17 cellular contexts compared by ENCODE assay signal in the genomic region with DNA sequence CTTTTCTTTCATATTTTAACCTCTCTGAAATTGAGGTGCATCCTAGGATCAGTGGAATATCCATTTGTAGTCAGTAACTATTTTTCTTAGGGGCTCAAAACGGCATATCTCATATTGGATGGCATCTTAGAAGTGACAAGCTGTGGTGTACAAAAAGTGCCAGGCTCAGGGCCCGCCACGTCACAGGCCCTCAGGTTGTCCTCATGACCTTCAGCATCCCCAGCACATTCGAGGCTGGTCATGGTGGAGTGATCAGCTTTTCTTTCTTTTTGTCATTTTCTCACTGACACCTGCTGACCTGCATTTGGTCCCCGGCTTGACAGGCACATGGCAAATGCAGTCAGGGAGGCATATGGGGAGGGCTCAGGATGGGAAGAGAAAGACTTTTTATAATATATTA. TPM values are rescaled to one million over a fixed set of nuclear protein-coding genes. Genes with fewer than 3 reads are reported as not detected.
DNase-seq lines count a peak whose midpoint lies in the region; ATAC-seq, FAIRE-seq and TF ChIP-seq lines count a peak whose summit lies in the region.
"Had no signal": no experiment of that assay in that cellular context is flagged by ENCODE, and none has a peak within 500 bp of the region (broad histone marks: within the 10 kb centered on the region; RNA-seq: fewer than 3 reads in every experiment).

No MANE protein-coding gene starts in this region.

- POLR2A ChIA-PET in H1 (lab: Charles Lee; ENCODE audit: partially characterized antibody), result interaction anchor here (0.6 to 2.6 kb wide), 8 partner anchors 8 to 38 kb away, joined by 3 to 10 read pairs (median 4); a partner anchor contains a TSS

- H3K27me3 ChIP-seq in H1 (replicated peaks in 1 of 4; ENCODE audit: control insufficient read depth in 3 of 4, extremely low read depth in 1 of 4, insufficient read depth in 3 of 4, low read length in 3 of 4) (peaks cover 0 to 6% (median 2%) of the 10 kb centered on the region in 4 experiments; a peak in 4 of 7 replicates), thoracic aorta (replicated peaks; ENCODE audit: insufficient read depth) (no peaks in the 10 kb centered on the region)

- H3K9me3 ChIP-seq in H1 (ENCODE audit: insufficient read depth in 2 of 2, low read depth in 1 of 2, low read length in 1 of 2) (no peaks in the 10 kb centered on the region), thoracic aorta (no peaks in the 10 kb centered on the region)

- peak; percentile 26 for DNase-seq in DMS53 (lab: John Stamatoyannopoulos, UW)
- DNase-seq in DMS53 treated with DMSO at 0.1 percent for 48 hours (lab: John Stamatoyannopoulos, UW; ENCODE audit: unreplicated experiment), result no peak
- DNase-seq in NB4 (ENCODE audit: low read depth), result peak; percentile 0
- no peak for DNase-seq in H1 (ENCODE audit: low read depth in 1 of 2, low spot score in 2 of 2)
- DNase-seq in thoracic aorta (ENCODE audit: low spot score), result no peak
- no peak for DNase-seq in DMS79 treated with DMSO at 0.1 percent for 48 hours (lab: John Stamatoyannopoulos, UW)
- DNase-seq in NCI-H2227 treated with DMSO at 0.1 percent for 48 hours (lab: John Stamatoyannopoulos, UW), result no peak
- DNase-seq in NCI-H187 treated with DMSO at 0.1 percent for 48 hours (lab: John Stamatoyannopoulos, UW), result no peak
- DNase-seq: DMS153, IMR-90, SIG-M5 had no signal

- H4K8ac ChIP-seq in H1 (ENCODE audit: extremely low read depth, insufficient read depth, low read length), result no peak overlapping the region

- FAIRE-seq in H1 (lab: Jason Lieb, UNC), result no peak
- FAIRE-seq: GM12878 had no signal

- H2BK12ac ChIP-seq in H1 (ENCODE audit: low read depth, low read length), result 0 out of 2 replicates have a peak overlapping the region, but pooled peaks have one; percentile 39

- no peak overlapping the region for H2AK5ac ChIP-seq in H1 (ENCODE audit: low read depth, low read length)

- H3K36me3 ChIP-seq in H1 (ENCODE audit: control insufficient read depth in 2 of 4, insufficient read depth in 4 of 4, low read length in 3 of 4) (no peaks in the 10 kb centered on the region), thoracic aorta (no peaks in the 10 kb centered on the region)
- H3K36me3 ChIP-seq: HAP-1 had no signal

- TF ChIP-seq EP300 in H1 (IDR thresholded peaks at IDR 0.05; ENCODE audit: borderline replicate concordance in 1 of 2, low read depth in 2 of 2, low read length in 2 of 2), result no peak

- no peak overlapping the region for H3K27ac ChIP-seq in H1 (ENCODE audit: low read depth, low read length)
- peak overlapping the region; percentile 83 to 85 for H3K27ac ChIP-seq in thoracic aorta
- H3K27ac ChIP-seq: 22Rv1, C4-2B had no signal

- TF ChIP-seq CTCF in NB4 (IDR thresholded peaks at IDR 0.05; ENCODE audit: low read depth, low read length) (no peak), H1 (IDR thresholded peaks at IDR 0.05; ENCODE audit: control extremely low read depth in 1 of 3, insufficient read depth in 1 of 3, low read depth in 1 of 3, low read length in 3 of 3) (no peak), thoracic aorta (IDR thresholded peaks at IDR 0.05) (no peak)

- no peak overlapping the region for H2BK120ac ChIP-seq in H1 (replicated peaks; ENCODE audit: low read depth, low read length)

- no peak overlapping the region for H2BK20ac ChIP-seq in H1 (ENCODE audit: low read length)

- 84% methylated on average over 5 of the region's 5 CpGs; no CpG with 5 or more reads in 1 of the 2 experiments for WGBS in H1 (ENCODE audit: extremely low coverage in 1 of 2, insufficient coverage in 1 of 2, insufficient read length in 1 of 2, insufficient replicate concordance in 2 of 2, low coverage in 1 of 2, low lambda C conversion rate in 2 of 2, missing lambda C conversion rate in 1 of 2), 2 experiments

- H3K23me2 ChIP-seq in H1 (ENCODE audit: low read depth, low read length), result no peaks in the 10 kb centered on the region

- H3K9ac ChIP-seq in H1 (replicated peaks in 1 of 4; ENCODE audit: extremely low read depth in 1 of 4, low read depth in 3 of 4, low read length in 3 of 4), result no peak overlapping the region

- H3K4me1 ChIP-seq in H1 (replicated peaks in 1 of 4; ENCODE audit: control insufficient read depth in 3 of 4, insufficient read depth in 4 of 4, low read length in 3 of 4) (peaks cover 0 to 16% (median 9%) of the 10 kb centered on the region in 4 experiments; a peak in 6 of 7 replicates), thoracic aorta (ENCODE audit: control insufficient read depth in 1 of 2, low read depth in 2 of 2) (peaks cover 20 to 46% of the 10 kb centered on the region in 2 donors)
- H3K4me1 ChIP-seq: HAP-1 had no signal

- no peak overlapping the region for H3K4me3 ChIP-seq in NB4 (ENCODE audit: low read depth, low read length)
- H3K4me3 ChIP-seq in H1 (ENCODE audit: extremely low read depth in 1 of 4, insufficient read depth in 2 of 4, low read depth in 3 of 4, low read length in 4 of 4), result no peak overlapping the region
- no peak overlapping the region for H3K4me3 ChIP-seq in thoracic aorta
- H3K4me3 ChIP-seq: GM12878, HAP-1 had no signal

- no peak for ATAC-seq in thoracic aorta (ENCODE audit: insufficient number of reproducible peaks, low FRiP score, low read depth)
- ATAC-seq: GM12878 had no signal

- CTCF ChIA-PET in H1 (lab: Charles Lee; ENCODE audit: partially characterized antibody), result interaction anchor here (1.1 to 1.9 kb wide), 4 partner anchors 9 to 32 kb away, joined by 3 to 6 read pairs (median 6); no protein-coding TSS in a partner anchor

- TF ChIP-seq RAD21 in H1 (IDR thresholded peaks at IDR 0.05 in 1 of 2, conservative IDR thresholded peaks at IDR 0.05 in 1 of 2; ENCODE audit: low read depth in 2 of 2, low read length in 2 of 2), result no peak

- no peak overlapping the region for H3K14ac ChIP-seq in H1 (ENCODE audit: insufficient read length)

- no peak overlapping the region for H3K4me2 ChIP-seq in H1 (ENCODE audit: insufficient read depth in 1 of 2, low read depth in 2 of 2, low read length in 2 of 2)

- H3K56ac ChIP-seq in H1 (replicated peaks; ENCODE audit: insufficient read length, low read depth, low read length), result no peak overlapping the region

- H4K91ac ChIP-seq in H1 (replicated peaks; ENCODE audit: insufficient read length, low read length), result no peak overlapping the region

- H3K23ac ChIP-seq in H1 (ENCODE audit: insufficient read length), result no peak overlapping the region

- H3K79me2 ChIP-seq in H1 (ENCODE audit: control insufficient read depth in 1 of 2, insufficient read depth in 2 of 2, low read length in 2 of 2), result no peaks in the 10 kb centered on the region

- peak overlapping the region; percentile 51 for H3K4ac ChIP-seq in H1 (replicated peaks; ENCODE audit: insufficient read length, low read depth, low read length)

- no peak for TF ChIP-seq POLR2A in NB4 (IDR thresholded peaks at IDR 0.05; ENCODE audit: extremely low read depth, insufficient read length)
- no peak for TF ChIP-seq POLR2A in H1 (IDR thresholded peaks at IDR 0.05; ENCODE audit: control extremely low read depth in 1 of 2, low read depth in 2 of 2, low read length in 2 of 2)

- H2BK5ac ChIP-seq in H1 (ENCODE audit: low read depth, low read length), result no peak overlapping the region

- no peak overlapping the region for H4K5ac ChIP-seq in H1 (ENCODE audit: insufficient read length, low read depth, low read length)

- H2AFZ ChIP-seq in H1 (ENCODE audit: low read length), result no peak overlapping the region

- no peak overlapping the region for H3K18ac ChIP-seq in H1 (ENCODE audit: extremely low read depth, low read length)

- H3K79me1 ChIP-seq in H1 (ENCODE audit: low read depth, low read length), result no peaks in the 10 kb centered on the region

- H4K20me1 ChIP-seq in H1 (replicated peaks in 1 of 2; ENCODE audit: control insufficient read depth in 1 of 2, insufficient read depth in 2 of 2, low read length in 2 of 2), result no peaks in the 10 kb centered on the region

- no peak overlapping the region for H2BK15ac ChIP-seq in H1 (ENCODE audit: low read length)

RNA-seq across cellular contexts. Expression of a gene that starts 7.1 kb away (rescaled TPM):
- 35.3 and 35.8 TPM in 2 replicates for total RNA-seq in H1 (2021; fragmentation: NEBNext Ultra II Directional; extraction: Animal tissue kit (Norgen Biotek cat#: 25700))
- polyA plus RNA-seq in H1 (2011; rRNA removed), result 33.4 and 56.3 TPM in 2 replicates
- 44.6 TPM for polyA plus RNA-seq in H1 (2011; cell fraction: cytosol; rRNA removed)
- polyA plus RNA-seq in H1 (2011; cell fraction: nucleus; rRNA removed), result 121 TPM
- 32.0 to 45.5 TPM (median 42.4 TPM) in 4 replicates for polyA plus RNA-seq in H1 (2012, experiment 1 of 2)
- polyA plus RNA-seq in H1 (2012, experiment 2 of 2), result 36.8 TPM
- 25.5 TPM for polyA plus RNA-seq in H1 (2013, experiment 1 of 2)
- polyA plus RNA-seq in H1 (2013, experiment 2 of 2), result 23.3 TPM
- 21.5 and 26.8 TPM in 2 replicates for polyA minus RNA-seq in H1 (2011; rRNA and poly(A)+ RNA removed)
- 17.8 TPM for polyA minus RNA-seq in H1 (2011; cell fraction: cytosol; rRNA and poly(A)+ RNA removed)
- 22.2 TPM for polyA minus RNA-seq in H1 (2011; cell fraction: nucleus; rRNA and poly(A)+ RNA removed)
- total RNA-seq in thoracic aorta, result under 1 TPM; 0.68 to 0.92 TPM

RNA-seq across cellular contexts. Expression of a gene that starts 19.0 kb away (rescaled TPM):
- total RNA-seq in H1 (2021; fragmentation: NEBNext Ultra II Directional; extraction: Animal tissue kit (Norgen Biotek cat#: 25700)), result 19.7 and 20.5 TPM in 2 replicates
- 46.2 and 72.6 TPM in 2 replicates for polyA plus RNA-seq in H1 (2011; rRNA removed)
- 39.5 TPM for polyA plus RNA-seq in H1 (2011; cell fraction: cytosol; rRNA removed)
- polyA plus RNA-seq in H1 (2011; cell fraction: nucleus; rRNA removed), result 101 TPM
- 13.8 to 22.6 TPM (median 18.4 TPM) in 4 replicates for polyA plus RNA-seq in H1 (2012, experiment 1 of 2)
- polyA plus RNA-seq in H1 (2012, experiment 2 of 2), result 15.9 TPM
- polyA plus RNA-seq in H1 (2013, experiment 1 of 2), result 12.2 TPM
- polyA plus RNA-seq in H1 (2013, experiment 2 of 2), result 10.7 TPM
- 20.5 and 23.8 TPM in 2 replicates for polyA minus RNA-seq in H1 (2011; rRNA and poly(A)+ RNA removed)
- 15.6 TPM for polyA minus RNA-seq in H1 (2011; cell fraction: cytosol; rRNA and poly(A)+ RNA removed)
- 39.6 TPM for polyA minus RNA-seq in H1 (2011; cell fraction: nucleus; rRNA and poly(A)+ RNA removed)
- 10 to 100 TPM; 24.0 to 29.6 TPM for total RNA-seq in thoracic aorta

RNA-seq across cellular contexts. Expression of a gene that starts 26.5 kb away (rescaled TPM):
- not detected in 2 replicates for total RNA-seq in H1 (2021; fragmentation: NEBNext Ultra II Directional; extraction: Animal tissue kit (Norgen Biotek cat#: 25700))
- polyA plus RNA-seq in H1 (2011; rRNA removed), result 0.20 and 0.26 TPM in 2 replicates
- polyA plus RNA-seq in H1 (2011; cell fraction: cytosol; rRNA removed), result 0.25 TPM
- 0.33 TPM for polyA plus RNA-seq in H1 (2011; cell fraction: nucleus; rRNA removed)
- 0.11 to 0.18 TPM (median 0.12 TPM) in 3 of 4 replicates, not detected in the other for polyA plus RNA-seq in H1 (2012, experiment 1 of 2)
- 0.30 TPM for polyA plus RNA-seq in H1 (2012, experiment 2 of 2)
- 0.08 TPM for polyA plus RNA-seq in H1 (2013, experiment 1 of 2)
- polyA plus RNA-seq in H1 (2013, experiment 2 of 2), result 0.04 TPM
- 0.07 and 0.09 TPM in 2 replicates for polyA minus RNA-seq in H1 (2011; rRNA and poly(A)+ RNA removed)
- not detected for polyA minus RNA-seq in H1 (2011; cell fraction: cytosol; rRNA and poly(A)+ RNA removed)
- 1.7 TPM for polyA minus RNA-seq in H1 (2011; cell fraction: nucleus; rRNA and poly(A)+ RNA removed)
- 1 to 10 TPM; 2.6 to 3.1 TPM for total RNA-seq in thoracic aorta
- total RNA-seq: G401, NCI-H460 had no signal

RNA-seq across cellular contexts. Expression of a gene that starts 26.8 kb away (rescaled TPM):
- total RNA-seq in H1 (2021; fragmentation: NEBNext Ultra II Directional; extraction: Animal tissue kit (Norgen Biotek cat#: 25700)), result 3.3 and 4.1 TPM in 2 replicates
- 3.4 and 5.5 TPM in 2 replicates for polyA plus RNA-seq in H1 (2011; rRNA removed)
- polyA plus RNA-seq in H1 (2011; cell fraction: cytosol; rRNA removed), result 3.4 TPM
- 3.8 TPM for polyA plus RNA-seq in H1 (2011; cell fraction: nucleus; rRNA removed)
- polyA plus RNA-seq in H1 (2012, experiment 1 of 2), result 1.6 to 3.5 TPM (median 2.6 TPM) in 4 replicates
- polyA plus RNA-seq in H1 (2012, experiment 2 of 2), result 1.7 TPM
- 3.2 TPM for polyA plus RNA-seq in H1 (2013, experiment 1 of 2)
- polyA plus RNA-seq in H1 (2013, experiment 2 of 2), result 3.3 TPM
- polyA minus RNA-seq in H1 (2011; rRNA and poly(A)+ RNA removed), result 3.6 and 4.1 TPM in 2 replicates
- 1.4 TPM for polyA minus RNA-seq in H1 (2011; cell fraction: cytosol; rRNA and poly(A)+ RNA removed)
- 1.1 TPM for polyA minus RNA-seq in H1 (2011; cell fraction: nucleus; rRNA and poly(A)+ RNA removed)
- total RNA-seq in thoracic aorta, result 1 to 10 TPM; 3.3 to 4.1 TPM

RNA-seq across cellular contexts. Expression of a gene that starts 31.1 kb away (rescaled TPM):
- 0.23 and 0.24 TPM in 2 replicates for total RNA-seq in H1 (2021; fragmentation: NEBNext Ultra II Directional; extraction: Animal tissue kit (Norgen Biotek cat#: 25700))
- 0.21 and 0.24 TPM in 2 replicates for polyA plus RNA-seq in H1 (2011; rRNA removed)
- polyA plus RNA-seq in H1 (2011; cell fraction: cytosol; rRNA removed), result 0.23 TPM
- polyA plus RNA-seq in H1 (2011; cell fraction: nucleus; rRNA removed), result 0.27 TPM
- polyA plus RNA-seq in H1 (2012, experiment 1 of 2), result 0.27 to 0.36 TPM (median 0.33 TPM) in 4 replicates
- polyA plus RNA-seq in H1 (2012, experiment 2 of 2), result 0.13 TPM
- polyA plus RNA-seq in H1 (2013, experiment 1 of 2), result 0.12 TPM
- polyA plus RNA-seq in H1 (2013, experiment 2 of 2), result 0.07 TPM
- polyA minus RNA-seq in H1 (2011; rRNA and poly(A)+ RNA removed), result 0.27 and 0.79 TPM in 2 replicates
- polyA minus RNA-seq in H1 (2011; cell fraction: cytosol; rRNA and poly(A)+ RNA removed), result not detected
- 1.7 TPM for polyA minus RNA-seq in H1 (2011; cell fraction: nucleus; rRNA and poly(A)+ RNA removed)
- not detected for total RNA-seq in thoracic aorta
- total RNA-seq: NCI-H460 had no signal

Comparison
In these comparisons a context has a peak if more than half of its experiments do, and no peak if none do; other contexts are left out.
1. DNase-seq: peak in DMS53 (single experiment) and NB4 (single experiment); none in DMS53 treated with DMSO at 0.1 percent for 48 hours (single experiment), H1 (0 of 2), thoracic aorta (single experiment), DMS79 treated with DMSO at 0.1 percent for 48 hours (single experiment), NCI-H2227 treated with DMSO at 0.1 percent for 48 hours (single experiment) and NCI-H187 treated with DMSO at 0.1 percent for 48 hours (single experiment).
2. RNA of a gene that starts 7.1 kb away (total RNA-seq): 35.3 to 35.8 TPM in H1; 0.68 to 0.92 TPM in thoracic aorta; every median in the first group is over 10 times any median in the second.